In the genomic region with DNA sequence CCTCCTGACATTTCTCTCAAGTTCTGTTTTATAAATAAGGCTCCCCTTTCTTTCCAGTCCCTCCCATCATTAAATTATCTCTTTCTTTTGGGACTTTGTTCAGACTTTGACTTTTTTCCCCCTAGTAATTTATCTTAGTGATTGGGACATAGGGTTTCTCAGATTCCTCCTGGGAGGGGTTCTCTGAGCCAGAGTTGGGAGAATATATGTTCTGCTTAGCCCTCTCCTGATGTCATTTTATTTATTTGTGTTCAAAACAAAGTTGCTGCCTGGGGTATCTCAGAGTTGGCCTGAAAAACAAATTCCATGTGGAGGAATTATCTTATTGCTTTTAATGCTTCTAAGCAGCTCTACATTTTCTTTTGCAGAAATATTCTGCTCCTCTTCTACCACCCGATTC, we compare ENCODE assay signal across 17 cellular contexts.
"Had no signal": no experiment of that assay in that cellular context is flagged by ENCODE, and none has a peak within 500 bp of the region (broad histone marks: within the 10 kb centered on the region; RNA-seq: fewer than 3 reads in every experiment).

No MANE protein-coding gene starts in this region.

- H3K27ac Mint-ChIP-seq: activated CD4-positive, alpha-beta memory T cell treated with anti-CD3 and anti-CD28 coated beads for 36 hours; activated naive CD4-positive, alpha-beta T cell treated with anti-CD3 and anti-CD28 coated beads, Interleukin-2, amount 50 U/mL, for 24 hours; memory B cell; T-helper 1 cell treated with Interleukin-12 subunit alpha and Interleukin-12 subunit beta and Interleukin-4 antibody, amounts not matched to agents 30 μg/mL and 1 μg/mL, for 36 hours had no signal

- H3K36me3 Mint-ChIP-seq: memory B cell had no signal

- H3K4me3 Mint-ChIP-seq: activated CD4-positive, alpha-beta memory T cell treated with anti-CD3 and anti-CD28 coated beads for 36 hours; activated naive CD4-positive, alpha-beta T cell treated with anti-CD3 and anti-CD28 coated beads, Interleukin-2, amount 50 U/mL, for 24 hours; central memory CD8-positive, alpha-beta T cell; memory B cell; T-helper 1 cell treated with Interleukin-12 subunit alpha and Interleukin-12 subunit beta and Interleukin-4 antibody, amounts not matched to agents 30 μg/mL and 1 μg/mL, for 36 hours had no signal

- DNase-seq: activated CD4-positive, alpha-beta memory T cell treated with anti-CD3 and anti-CD28 coated beads for 36 hours; activated CD4-positive, alpha-beta T cell treated with anti-CD3 and anti-CD28 coated beads for 4 hours; activated CD4-positive, CD25-positive, alpha-beta regulatory T cell; activated gamma-delta T cell treated with Interleukin-2 at 50 U/mL for 16 hours; effector memory CD4-positive, alpha-beta T cell; head of caudate nucleus; nucleus accumbens; retina; stimulated activated CD4-positive, alpha-beta T cell treated with anti-CD3 and anti-CD28 coated beads, Interleukin-4, amount 100 ng/mL, for 24 hours; stimulated activated naive CD4-positive, alpha-beta T cell treated with Interleukin-2 at 50 U/mL for 16 hours; T1000 had no signal

- H3K27ac ChIP-seq: tibial nerve had no signal

- H3K9me3 ChIP-seq: gastroesophageal sphincter, tibial nerve had no signal

- H3K4me1 Mint-ChIP-seq: central memory CD8-positive, alpha-beta T cell; memory B cell had no signal

- H3K27me3 Mint-ChIP-seq: activated CD4-positive, alpha-beta memory T cell treated with anti-CD3 and anti-CD28 coated beads for 36 hours; activated naive CD4-positive, alpha-beta T cell treated with anti-CD3 and anti-CD28 coated beads, Interleukin-2, amount 50 U/mL, for 24 hours; memory B cell had no signal

- ATAC-seq: gastroesophageal sphincter had no signal

- H3K4me3 ChIP-seq: gastroesophageal sphincter, tibial nerve had no signal

- H3K9me3 Mint-ChIP-seq: activated CD4-positive, alpha-beta memory T cell treated with anti-CD3 and anti-CD28 coated beads for 36 hours; activated naive CD4-positive, alpha-beta T cell treated with anti-CD3 and anti-CD28 coated beads, Interleukin-2, amount 50 U/mL, for 24 hours; memory B cell; T-helper 1 cell treated with Interleukin-12 subunit alpha and Interleukin-12 subunit beta and Interleukin-4 antibody, amounts not matched to agents 30 μg/mL and 1 μg/mL, for 36 hours had no signal

- H3K27me3 ChIP-seq: gastroesophageal sphincter, tibial nerve had no signal
